In the genomic region with DNA sequence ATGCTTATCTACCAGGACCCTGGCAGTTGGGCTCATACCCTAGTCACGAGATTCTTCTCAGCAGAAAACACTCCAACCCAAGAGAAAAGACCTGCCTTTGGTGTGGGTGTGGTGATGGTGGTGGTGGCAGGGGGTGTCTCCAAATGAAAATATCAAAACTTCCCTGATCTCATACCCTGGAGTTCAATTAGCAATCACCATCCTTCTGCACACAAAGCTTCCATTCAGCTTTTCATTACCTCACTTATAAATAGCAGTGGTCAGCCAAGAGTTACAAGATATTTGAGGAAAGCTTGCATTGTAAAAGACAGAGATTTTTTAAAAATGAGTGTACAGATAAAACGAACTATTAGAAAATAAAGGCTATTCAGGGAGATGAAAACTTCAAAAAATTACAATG, we compare ENCODE assay signal across 20 cellular contexts.
"Had no signal": no experiment of that assay in that cellular context is flagged by ENCODE, and none has a peak within 500 bp of the region (broad histone marks: within the 10 kb centered on the region; RNA-seq: fewer than 3 reads in every experiment).

No MANE protein-coding gene starts in this region.

- H3K27ac ChIP-seq: esophagus muscularis mucosa, left lung had no signal

- H3K4me3 ChIP-seq: esophagus muscularis mucosa, left lung, tibial nerve had no signal

- DNase-seq: activated CD4-positive, alpha-beta memory T cell treated with anti-CD3 and anti-CD28 coated beads for 36 hours; activated CD4-positive, alpha-beta T cell treated with anti-CD3 and anti-CD28 coated beads for 4 hours; activated CD8-positive, alpha-beta memory T cell treated with anti-CD3 and anti-CD28 coated beads, Interleukin-2, amount 10 ng/mL, durations not matched to agents 7 days and 5 days; activated naive CD4-positive, alpha-beta T cell; activated naive CD8-positive, alpha-beta T cell treated with anti-CD3 and anti-CD28 coated beads, Interleukin-2, amount 10 ng/mL, durations not matched to agents 7 days and 5 days; activated T-cell treated with anti-CD3 and anti-CD28 coated beads, Interleukin-2, amount 50 U/mL, for 1 hour; cortex of kidney; effector CD4-positive, alpha-beta T cell; hippocampal formation; islet precursor cell; left lung; midbrain; nephron progenitor cell; occipital lobe; stimulated activated CD4-positive, alpha-beta T cell treated with anti-CD3 and anti-CD28 coated beads, Interleukin-12 subunit alpha, Interleukin-12 subunit beta, amount 100 ng/mL, for 4 hours; stimulated activated CD4-positive, alpha-beta T cell treated with anti-CD3 and anti-CD28 coated beads, Interleukin-1b, Interleukin-23, amount 100 ng/mL, for 48 hours; stimulated activated naive CD4-positive, alpha-beta T cell treated with Interleukin-2 at 50 U/mL for 16 hours; SW 1271 had no signal

- H3K27me3 ChIP-seq: esophagus muscularis mucosa, left lung, tibial nerve had no signal

- H3K36me3 ChIP-seq: esophagus muscularis mucosa, left lung, tibial nerve had no signal

- H3K4me1 ChIP-seq: esophagus muscularis mucosa, left lung, tibial nerve had no signal

- H3K9me3 ChIP-seq: esophagus muscularis mucosa, left lung, tibial nerve had no signal
